ENCODE assay signal across 18 cellular contexts in genomic region chr22:38759005-38759404, GRCh38. TPM values are rescaled to one million over a fixed set of nuclear protein-coding genes. Genes with fewer than 3 reads are reported as not detected.
DNase-seq lines count a peak whose midpoint lies in the region; ATAC-seq and TF ChIP-seq lines count a peak whose summit lies in the region.
"Had no signal": no experiment of that assay in that cellular context is flagged by ENCODE, and none has a peak within 500 bp of the region (broad histone marks: within the 10 kb centered on the region; RNA-seq: fewer than 3 reads in every experiment).

No MANE protein-coding gene starts in this region.

- CTCF ChIA-PET in activated B cell treated with CpG ODN at 0.5 μM for 24 hours (lab: Charles Lee): interaction anchor here (0.5 to 2.1 kb wide), 2 partner anchors 10 to 1473 kb away, joined by 3 to 5 read pairs; no protein-coding TSS in a partner anchor

- H3K27me3 ChIP-seq in effector memory CD4-positive, alpha-beta T cell (replicated peaks; ENCODE audit: control insufficient read depth, insufficient read depth, low read length, poor library complexity, severe bottlenecking): no peaks in the 10 kb centered on the region
- H3K27me3 ChIP-seq in thymus (ENCODE audit: control insufficient read depth, insufficient read depth) (no peaks in the 10 kb centered on the region), stomach (no peaks in the 10 kb centered on the region)
- H3K27me3 ChIP-seq: body of pancreas, heart left ventricle, testis had no signal

- WGBS in thymus: 77% methylated on average over 7 of the region's 7 CpGs
- 85 to 94% (median 88%) methylated on average over 6 to 7 of the region's 7 CpGs for WGBS in stomach, 5 donors

- no peak for TF ChIP-seq EP300 in stomach (IDR thresholded peaks at IDR 0.05)

- no peaks in the 10 kb centered on the region for H3K27me3 Mint-ChIP-seq in activated naive CD8-positive, alpha-beta T cell treated with anti-CD3 and anti-CD28 coated beads for 36 hours
- no peaks in the 10 kb centered on the region for H3K27me3 Mint-ChIP-seq in activated naive CD8-positive, alpha-beta T cell treated with anti-CD3 and anti-CD28 coated beads, Interleukin-2, amount 50 U/mL, for 24 hours
- no peaks in the 10 kb centered on the region for H3K27me3 Mint-ChIP-seq in activated B cell treated with CpG ODN at 0.5 μM for 24 hours
- H3K27me3 Mint-ChIP-seq: activated naive CD8-positive, alpha-beta T cell had no signal

- no peak for TF ChIP-seq CTCF in activated B cell treated with CpG ODN at 0.5 μM for 24 hours (IDR thresholded peaks at IDR 0.05)
- TF ChIP-seq CTCF in stomach (IDR thresholded peaks at IDR 0.05): no peak

- H3K4me3 ChIP-seq in effector memory CD4-positive, alpha-beta T cell (ENCODE audit: insufficient read depth, low read depth, low read length, poor library complexity, severe bottlenecking): no peak overlapping the region
- no peak overlapping the region for H3K4me3 ChIP-seq in thymus (ENCODE audit: low read length)
- no peak overlapping the region for H3K4me3 ChIP-seq in stomach
- H3K4me3 ChIP-seq: body of pancreas, heart left ventricle, left ventricle myocardium inferior, testis had no signal

- H3K27ac Mint-ChIP-seq in activated naive CD8-positive, alpha-beta T cell treated with anti-CD3 and anti-CD28 coated beads for 36 hours: peak overlapping the region; percentile 17
- no peak overlapping the region for H3K27ac Mint-ChIP-seq in activated naive CD8-positive, alpha-beta T cell treated with anti-CD3 and anti-CD28 coated beads, Interleukin-2, amount 50 U/mL, for 24 hours
- peak overlapping the region; percentile 56 for H3K27ac Mint-ChIP-seq in activated B cell treated with CpG ODN at 0.5 μM for 24 hours
- H3K27ac Mint-ChIP-seq: mesothelial cell of epicardium had no signal

- no peak for DNase-seq in activated naive CD8-positive, alpha-beta T cell treated with anti-CD3 and anti-CD28 coated beads for 36 hours
- DNase-seq in activated naive CD8-positive, alpha-beta T cell treated with anti-CD3 and anti-CD28 coated beads, Interleukin-2, amount 50 U/mL, for 24 hours: no peak
- no peak for DNase-seq in activated B cell treated with CpG ODN at 0.5 μM for 24 hours
- no peak for DNase-seq in effector memory CD4-positive, alpha-beta T cell
- no peak for DNase-seq in stomach
- no peak for DNase-seq in stimulated activated CD4-positive, alpha-beta T cell treated with anti-CD3 and anti-CD28 coated beads, Interleukin-2, amount 100 ng/mL, for 24 hours
- no peak for DNase-seq in stimulated activated CD8-positive, alpha-beta memory T cell treated with anti-CD3 and anti-CD28 coated beads, Interleukin-4, amount 100 ng/mL, for 48 hours
- DNase-seq: body of pancreas, DMS79 treated with DMSO at 0.1 percent for 48 hours, heart left ventricle, KBM-7, left ventricle myocardium inferior, NCI-H187, NCI-H748 treated with DMSO at 0.1 percent for 48 hours, testis had no signal

- no peaks in the 10 kb centered on the region for H3K36me3 ChIP-seq in effector memory CD4-positive, alpha-beta T cell (ENCODE audit: control insufficient read depth, insufficient read depth, low read length)
- H3K36me3 ChIP-seq in thymus (ENCODE audit: control insufficient read depth, insufficient read depth) (no peaks in the 10 kb centered on the region), stomach (no peaks in the 10 kb centered on the region)
- H3K36me3 ChIP-seq: heart left ventricle, left ventricle myocardium inferior had no signal

- peaks cover 35% of the 10 kb centered on the region for H3K4me1 Mint-ChIP-seq in activated naive CD8-positive, alpha-beta T cell treated with anti-CD3 and anti-CD28 coated beads for 36 hours
- H3K4me1 Mint-ChIP-seq in activated naive CD8-positive, alpha-beta T cell treated with anti-CD3 and anti-CD28 coated beads, Interleukin-2, amount 50 U/mL, for 24 hours: peaks cover 40% of the 10 kb centered on the region
- H3K4me1 Mint-ChIP-seq in activated B cell treated with CpG ODN at 0.5 μM for 24 hours: peaks cover 42% of the 10 kb centered on the region

- H3K36me3 Mint-ChIP-seq in activated naive CD8-positive, alpha-beta T cell treated with anti-CD3 and anti-CD28 coated beads for 36 hours: peaks cover 4% of the 10 kb centered on the region
- H3K36me3 Mint-ChIP-seq in activated naive CD8-positive, alpha-beta T cell treated with anti-CD3 and anti-CD28 coated beads, Interleukin-2, amount 50 U/mL, for 24 hours (ENCODE audit: low read depth): no peaks in the 10 kb centered on the region
- H3K36me3 Mint-ChIP-seq in activated B cell treated with CpG ODN at 0.5 μM for 24 hours (ENCODE audit: low read depth): peaks cover 3% of the 10 kb centered on the region
- H3K36me3 Mint-ChIP-seq: activated naive CD8-positive, alpha-beta T cell; mesothelial cell of epicardium had no signal

- H3K9me3 Mint-ChIP-seq in activated naive CD8-positive, alpha-beta T cell treated with anti-CD3 and anti-CD28 coated beads for 36 hours: no peaks in the 10 kb centered on the region
- H3K9me3 Mint-ChIP-seq in activated naive CD8-positive, alpha-beta T cell treated with anti-CD3 and anti-CD28 coated beads, Interleukin-2, amount 50 U/mL, for 24 hours: no peaks in the 10 kb centered on the region
- H3K9me3 Mint-ChIP-seq in activated B cell treated with CpG ODN at 0.5 μM for 24 hours: no peaks in the 10 kb centered on the region
- H3K9me3 Mint-ChIP-seq: mesothelial cell of epicardium had no signal

- ATAC-seq in activated naive CD8-positive, alpha-beta T cell treated with anti-CD3 and anti-CD28 coated beads, Interleukin-2, amount 50 U/mL, for 24 hours: no peak
- no peak for ATAC-seq in activated B cell treated with CpG ODN at 0.5 μM for 24 hours (ENCODE audit: low read depth)
- ATAC-seq: body of pancreas, heart left ventricle had no signal

- POLR2A ChIA-PET in activated B cell treated with CpG ODN at 0.5 μM for 24 hours (lab: Charles Lee): interaction anchor here (0.6 to 1.1 kb wide), 2 partner anchors 8 to 55 kb away, joined by 4 to 7 read pairs; no protein-coding TSS in a partner anchor

- H3K4me1 ChIP-seq in effector memory CD4-positive, alpha-beta T cell (ENCODE audit: control insufficient read depth, insufficient read depth, low read length, poor library complexity, severe bottlenecking): peaks cover 23% of the 10 kb centered on the region
- peaks cover 42% of the 10 kb centered on the region for H3K4me1 ChIP-seq in thymus (ENCODE audit: control insufficient read depth, insufficient read depth, low read length)
- peaks cover 17 to 38% (median 30%) of the 10 kb centered on the region in 4 donors for H3K4me1 ChIP-seq in stomach

- peak overlapping the region; percentile 67 for H3K27ac ChIP-seq in effector memory CD4-positive, alpha-beta T cell (ENCODE audit: insufficient read depth, low read length, poor library complexity, severe bottlenecking)
- peak overlapping the region; percentile 57 for H3K27ac ChIP-seq in thymus (ENCODE audit: low read depth)
- H3K27ac ChIP-seq in stomach: no peak overlapping the region
- H3K27ac ChIP-seq: body of pancreas, heart left ventricle, left ventricle myocardium inferior, testis had no signal

- intact Hi-C loops in activated B cell treated with CpG ODN at 0.5 μM for 24 hours (cut with micrococcal nuclease) (loop anchor here (5.0 kb wide), 3 partner anchors 37 to 558 kb away; partner anchors contain the start of genes NPTXR and RPL3), stomach (cut with DNase I; ENCODE audit: low total_unique reads) (no loop called here)

- no peaks in the 10 kb centered on the region for H3K9me3 ChIP-seq in effector memory CD4-positive, alpha-beta T cell (ENCODE audit: control insufficient read depth, low read length)
- H3K9me3 ChIP-seq in thymus (ENCODE audit: control insufficient read depth) (no peaks in the 10 kb centered on the region), stomach (no peaks in the 10 kb centered on the region)
- H3K9me3 ChIP-seq: body of pancreas, heart left ventricle, left ventricle myocardium inferior, testis had no signal

- TF ChIP-seq POLR2A in stomach (IDR thresholded peaks at IDR 0.05): no peak

- no peak overlapping the region for H3K4me3 Mint-ChIP-seq in activated naive CD8-positive, alpha-beta T cell treated with anti-CD3 and anti-CD28 coated beads for 36 hours
- no peak overlapping the region for H3K4me3 Mint-ChIP-seq in activated naive CD8-positive, alpha-beta T cell treated with anti-CD3 and anti-CD28 coated beads, Interleukin-2, amount 50 U/mL, for 24 hours
- peak overlapping the region; percentile 2 for H3K4me3 Mint-ChIP-seq in activated B cell treated with CpG ODN at 0.5 μM for 24 hours
- H3K4me3 Mint-ChIP-seq: mesothelial cell of epicardium had no signal

RNA-seq across cellular contexts. Expression of gene SUN2, which starts 3.2 kb away (rescaled TPM):
- 10 to 100 TPM; 72.3 to 74.2 TPM for total RNA-seq in activated naive CD8-positive, alpha-beta T cell treated with anti-CD3 and anti-CD28 coated beads for 36 hours
- total RNA-seq in activated B cell treated with CpG ODN at 0.5 μM for 24 hours (122 and 146 TPM in 2 replicates), stomach (100 to 1,000 TPM; 108 to 387 (median 142) TPM)
- polyA plus RNA-seq in thymus (64.9 TPM), stomach (10 to 100 TPM; 25.3 to 51.8 (median 26.4) TPM)

RNA-seq across cellular contexts. Expression of gene DNAL4, which starts 34.9 kb away (rescaled TPM):
- 1 to 10 TPM; 6.7 to 7.4 TPM for total RNA-seq in activated naive CD8-positive, alpha-beta T cell treated with anti-CD3 and anti-CD28 coated beads for 36 hours
- 7.7 and 8.4 TPM in 2 replicates for total RNA-seq in activated B cell treated with CpG ODN at 0.5 μM for 24 hours
- 19.6 TPM for polyA plus RNA-seq in thymus
- total RNA-seq in stomach: 10 to 100 TPM in 4 of 5 donors, under 1 TPM in 1; 0.58 to 33.0 (median 11.2) TPM
- polyA plus RNA-seq in stomach: 10 to 100 TPM; 15.9 to 22.5 (median 21.4) TPM

RNA-seq across cellular contexts. Expression of gene GTPBP1, which starts 53.3 kb away (rescaled TPM):
- 10 to 100 TPM; 82.4 TPM for total RNA-seq in activated naive CD8-positive, alpha-beta T cell treated with anti-CD3 and anti-CD28 coated beads for 36 hours
- 90.6 and 103 TPM in 2 replicates for total RNA-seq in activated B cell treated with CpG ODN at 0.5 μM for 24 hours
- 16.2 TPM for polyA plus RNA-seq in thymus
- total RNA-seq in stomach: 100 to 1,000 TPM in 1 of 5 donors, 10 to 100 TPM in 4; 23.8 to 199 (median 41.6) TPM
- 10 to 100 TPM in 2 of 3 donors, 1 to 10 TPM in 1; 9.2 to 18.6 (median 11.0) TPM for polyA plus RNA-seq in stomach

RNA-seq across cellular contexts. Expression of gene JOSD1, which starts 58.3 kb away (rescaled TPM):
- total RNA-seq in activated naive CD8-positive, alpha-beta T cell treated with anti-CD3 and anti-CD28 coated beads for 36 hours: 10 to 100 TPM; 79.4 to 83.7 TPM
- total RNA-seq in activated B cell treated with CpG ODN at 0.5 μM for 24 hours (39.3 and 45.2 TPM in 2 replicates), stomach (10 to 100 TPM; 21.0 to 66.1 (median 35.7) TPM)
- polyA plus RNA-seq in thymus (27.8 TPM), stomach (10 to 100 TPM; 17.9 to 45.1 (median 20.8) TPM)

Comparison
In these comparisons a context has a peak if more than half of its experiments do, and no peak if none do; other contexts are left out.
1. H3K27ac ChIP-seq: peak in effector memory CD4-positive, alpha-beta T cell (single experiment) and thymus (single experiment); none in stomach (0 of 5).